16 cellular contexts compared by ENCODE assay signal in the genomic region with DNA sequence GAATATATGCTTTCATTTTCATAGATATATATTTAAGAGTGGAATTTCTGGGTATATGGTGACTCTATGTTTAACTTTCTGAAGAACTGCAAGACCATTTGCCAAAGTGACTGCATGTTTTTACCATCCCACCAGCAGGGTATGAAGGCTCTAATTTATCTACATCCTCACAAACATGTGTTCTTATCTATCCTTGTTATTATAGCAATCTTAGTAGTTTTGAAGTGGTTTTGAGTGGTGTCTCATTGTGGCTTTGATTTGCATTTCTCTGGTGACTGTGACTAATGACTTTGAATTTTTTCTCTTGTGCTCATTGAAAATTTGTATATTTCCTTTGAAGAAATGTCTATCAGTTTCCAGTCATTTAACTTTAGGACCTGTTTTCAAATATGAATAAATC.
A peak's percentile ranks its signal among the peaks of the same experiment; 100 is the strongest.
DNase-seq lines count a peak whose midpoint lies in the region; ATAC-seq and TF ChIP-seq lines count a peak whose summit lies in the region.
"Had no signal": no experiment of that assay in that cellular context is flagged by ENCODE, and none has a peak within 500 bp of the region (broad histone marks: within the 10 kb centered on the region; RNA-seq: fewer than 3 reads in every experiment).

No MANE protein-coding gene starts in this region.

- H3K4me2 ChIP-seq in fibroblast of lung (ENCODE audit: extremely low read depth, insufficient read depth, low read length) = no peak overlapping the region

- H3K9ac ChIP-seq in fibroblast of lung (ENCODE audit: insufficient read depth, low read length) = no peak overlapping the region

- H3K4me3 Mint-ChIP-seq in activated T-helper 1 cell treated with anti-CD3 and anti-CD28 coated beads, Interleukin-12 subunit alpha, Interleukin-12 subunit beta, Interleukin-2, Interleukin-4 antibody, amounts not matched to agents 30 ng/mL and 10 ng/mL and 1 ng/mL, durations not matched to agents 14 hours and 24 hours and 36 hours = no peak overlapping the region
- H3K4me3 Mint-ChIP-seq: B cell; stimulated activated naive B cell treated with anti-CD40 and anti-IgM and Interleukin-4, amounts not matched to agents 10 μg/mL and 1 μg/mL and 100 μg/mL, for 72 hours; type B pancreatic cell had no signal

- H3K27ac ChIP-seq in fibroblast of lung (ENCODE audit: insufficient read depth, low read length) (no peak overlapping the region), gastroesophageal sphincter (no peak overlapping the region)
- H3K27ac ChIP-seq: pancreas, skin epidermis had no signal

- H3K9me3 ChIP-seq in fibroblast of lung (ENCODE audit: control insufficient read depth, insufficient read depth, low read depth, low read length) (no peaks in the 10 kb centered on the region), gastroesophageal sphincter (no peaks in the 10 kb centered on the region)
- H3K9me3 ChIP-seq: pancreas had no signal

- intact Hi-C loops in activated T-helper 1 cell treated with anti-CD3 and anti-CD28 coated beads, Interleukin-12 subunit alpha, Interleukin-12 subunit beta, Interleukin-2, Interleukin-4 antibody, amounts not matched to agents 30 ng/mL and 10 ng/mL and 1 ng/mL, durations not matched to agents 14 hours and 24 hours and 36 hours (cut with micrococcal nuclease) = no loop called here

- H3K79me2 ChIP-seq in fibroblast of lung (ENCODE audit: control insufficient read depth, insufficient read depth, low read length) = no peaks in the 10 kb centered on the region

- ATAC-seq in HG02938 (IDR thresholded peaks at IDR 0.05; ENCODE audit: unreplicated experiment) (no peak), gastroesophageal sphincter (no peak)
- ATAC-seq: left colon; pancreas; stimulated activated naive B cell treated with anti-CD40 and anti-IgM and Interleukin-4, amounts not matched to agents 10 μg/mL and 1 μg/mL and 100 μg/mL, for 72 hours had no signal

- no peak for TF ChIP-seq POLR2A in gastroesophageal sphincter (IDR thresholded peaks at IDR 0.05)

- no peaks in the 10 kb centered on the region for H4K20me1 ChIP-seq in fibroblast of lung (ENCODE audit: control insufficient read depth, extremely low read depth, insufficient read depth, low read length)

- H2AFZ ChIP-seq in fibroblast of lung (ENCODE audit: low read length) = no peak overlapping the region

- H3K4me1 ChIP-seq in fibroblast of lung (ENCODE audit: control insufficient read depth, extremely low read depth, insufficient read depth, low read length) (no peaks in the 10 kb centered on the region), gastroesophageal sphincter (no peaks in the 10 kb centered on the region)
- H3K4me1 ChIP-seq: pancreas had no signal

- peaks cover 3% of the 10 kb centered on the region for H3K27me3 Mint-ChIP-seq in activated T-helper 1 cell treated with anti-CD3 and anti-CD28 coated beads, Interleukin-12 subunit alpha, Interleukin-12 subunit beta, Interleukin-2, Interleukin-4 antibody, amounts not matched to agents 30 ng/mL and 10 ng/mL and 1 ng/mL, durations not matched to agents 14 hours and 24 hours and 36 hours (ENCODE audit: insufficient read depth)
- H3K27me3 Mint-ChIP-seq: type B pancreatic cell had no signal

- H3K27me3 ChIP-seq in fibroblast of lung (ENCODE audit: control insufficient read depth, insufficient read depth, low read length) (no peaks in the 10 kb centered on the region), gastroesophageal sphincter (no peaks in the 10 kb centered on the region)
- H3K27me3 ChIP-seq: pancreas had no signal

- no peaks in the 10 kb centered on the region for H3K9me3 Mint-ChIP-seq in activated T-helper 1 cell treated with anti-CD3 and anti-CD28 coated beads, Interleukin-12 subunit alpha, Interleukin-12 subunit beta, Interleukin-2, Interleukin-4 antibody, amounts not matched to agents 30 ng/mL and 10 ng/mL and 1 ng/mL, durations not matched to agents 14 hours and 24 hours and 36 hours
- H3K9me3 Mint-ChIP-seq: stimulated activated naive B cell treated with anti-CD40 and anti-IgM and Interleukin-4, amounts not matched to agents 10 μg/mL and 1 μg/mL and 100 μg/mL, for 72 hours had no signal

- H3K4me3 ChIP-seq in fibroblast of lung (replicated peaks in 1 of 4; ENCODE audit: control extremely low read depth in 1 of 4, insufficient read depth in 1 of 4, low read depth in 3 of 4, low read length in 4 of 4) (no peak overlapping the region), gastroesophageal sphincter (no peak overlapping the region)
- H3K4me3 ChIP-seq: pancreas, skin epidermis had no signal

- H3K4me1 Mint-ChIP-seq in activated T-helper 1 cell treated with anti-CD3 and anti-CD28 coated beads, Interleukin-12 subunit alpha, Interleukin-12 subunit beta, Interleukin-2, Interleukin-4 antibody, amounts not matched to agents 30 ng/mL and 10 ng/mL and 1 ng/mL, durations not matched to agents 14 hours and 24 hours and 36 hours (ENCODE audit: low read depth) = no peaks in the 10 kb centered on the region
- H3K4me1 Mint-ChIP-seq: B cell; stimulated activated naive B cell treated with anti-CD40 and anti-IgM and Interleukin-4, amounts not matched to agents 10 μg/mL and 1 μg/mL and 100 μg/mL, for 72 hours had no signal

- H3K27ac Mint-ChIP-seq in activated T-helper 1 cell treated with anti-CD3 and anti-CD28 coated beads, Interleukin-12 subunit alpha, Interleukin-12 subunit beta, Interleukin-2, Interleukin-4 antibody, amounts not matched to agents 30 ng/mL and 10 ng/mL and 1 ng/mL, durations not matched to agents 14 hours and 24 hours and 36 hours = no peak overlapping the region
- H3K27ac Mint-ChIP-seq: B cell; stimulated activated naive B cell treated with anti-CD40 and anti-IgM and Interleukin-4, amounts not matched to agents 10 μg/mL and 1 μg/mL and 100 μg/mL, for 72 hours; type B pancreatic cell had no signal

- no peak for TF ChIP-seq EP300 in gastroesophageal sphincter (IDR thresholded peaks at IDR 0.05)

- DNase-seq in A172 (ENCODE audit: low spot score) (peak; percentile 41), EL (peak; percentile 52), NCI-H526 (lab: John Stamatoyannopoulos, UW) (peak; percentile 36 to 65), fibroblast of lung (ENCODE audit: low read depth in 2 of 2) (peak; percentile 39 to 91), NCI-H1694 treated with DMSO at 0.1 percent for 48 hours (lab: John Stamatoyannopoulos, UW) (no peak)
- no peak for DNase-seq in activated T-helper 1 cell treated with anti-CD3 and anti-CD28 coated beads, Interleukin-12 subunit alpha, Interleukin-12 subunit beta, Interleukin-2, Interleukin-4 antibody, amounts not matched to agents 30 ng/mL and 10 ng/mL and 1 ng/mL, durations not matched to agents 14 hours and 24 hours and 36 hours (ENCODE audit: low spot score)
- DNase-seq: left colon; NCI-H1105; NCI-H2227 treated with DMSO at 0.1 percent for 48 hours; pancreas; stimulated activated naive B cell treated with anti-CD40 and anti-IgM and Interleukin-4, amounts not matched to agents 10 μg/mL and 1 μg/mL and 100 μg/mL, for 72 hours had no signal

- TF ChIP-seq CTCF in fibroblast of lung (conservative IDR thresholded peaks at IDR 0.05 in 1 of 2, IDR thresholded peaks at IDR 0.05 in 1 of 2; ENCODE audit: low read depth in 1 of 2, low read length in 2 of 2) (no peak), gastroesophageal sphincter (IDR thresholded peaks at IDR 0.05) (no peak)

- H3K36me3 ChIP-seq in fibroblast of lung (ENCODE audit: control insufficient read depth, insufficient read depth, low read length) (no peaks in the 10 kb centered on the region), gastroesophageal sphincter (no peaks in the 10 kb centered on the region)
- H3K36me3 ChIP-seq: pancreas had no signal

- H3K36me3 Mint-ChIP-seq in activated T-helper 1 cell treated with anti-CD3 and anti-CD28 coated beads, Interleukin-12 subunit alpha, Interleukin-12 subunit beta, Interleukin-2, Interleukin-4 antibody, amounts not matched to agents 30 ng/mL and 10 ng/mL and 1 ng/mL, durations not matched to agents 14 hours and 24 hours and 36 hours (ENCODE audit: low read depth) = no peaks in the 10 kb centered on the region
- H3K36me3 Mint-ChIP-seq: stimulated activated naive B cell treated with anti-CD40 and anti-IgM and Interleukin-4, amounts not matched to agents 10 μg/mL and 1 μg/mL and 100 μg/mL, for 72 hours had no signal

Comparison
In these comparisons a context has a peak if more than half of its experiments do, and no peak if none do; other contexts are left out.
1. DNase-seq: peak in A172 (single experiment), EL (single experiment), NCI-H526 (2 of 2) and fibroblast of lung (2 of 2); none in activated T-helper 1 cell treated with anti-CD3 and anti-CD28 coated beads, Interleukin-12 subunit alpha, Interleukin-12 subunit beta, Interleukin-2, Interleukin-4 antibody, amounts not matched to agents 30 ng/mL and 10 ng/mL and 1 ng/mL, durations not matched to agents 14 hours and 24 hours and 36 hours (single experiment) and NCI-H1694 treated with DMSO at 0.1 percent for 48 hours (single experiment).